Comparison of ENCODE assay signal across 12 cellular contexts in the genomic region with DNA sequence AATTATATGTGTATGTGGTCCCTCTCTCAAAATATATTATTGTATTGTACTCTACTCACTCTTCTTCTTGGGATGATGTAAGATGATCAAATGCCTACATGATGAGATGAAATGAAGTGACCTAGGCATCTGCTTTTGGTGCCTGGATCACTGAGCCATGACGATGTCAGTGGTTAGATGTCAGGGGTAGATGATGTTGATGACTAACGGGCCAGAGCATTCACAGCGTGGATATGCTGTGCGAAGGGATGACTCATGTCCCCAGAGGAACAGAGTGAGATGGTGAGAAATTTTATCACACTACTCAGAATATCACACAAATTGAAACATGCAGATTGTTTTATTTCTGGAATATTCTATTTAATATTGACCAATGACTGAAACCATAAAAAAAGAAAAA.
DNase-seq lines count a peak whose midpoint lies in the region; ATAC-seq and TF ChIP-seq lines count a peak whose summit lies in the region.
"Had no signal": no experiment of that assay in that cellular context is flagged by ENCODE, and none has a peak within 500 bp of the region (broad histone marks: within the 10 kb centered on the region; RNA-seq: fewer than 3 reads in every experiment).

No MANE protein-coding gene starts in this region.

- ATAC-seq in HG03139 (IDR thresholded peaks at IDR 0.05; ENCODE audit: unreplicated experiment) (peak; percentile 81), GM21723 (IDR thresholded peaks at IDR 0.05; ENCODE audit: unreplicated experiment) (no peak), GM19397 (IDR thresholded peaks at IDR 0.05; ENCODE audit: unreplicated experiment) (no peak), aorta (ENCODE audit: low FRiP score) (no peak), GM18505 (IDR thresholded peaks at IDR 0.05; ENCODE audit: unreplicated experiment) (no peak)
- ATAC-seq: right cardiac atrium had no signal

- H3K4me3 ChIP-seq in SJCRH30 (no peak overlapping the region), aorta (ENCODE audit: low read length in 2 of 2) (no peak overlapping the region)
- H3K4me3 ChIP-seq: dorsolateral prefrontal cortex had no signal

- H3K4me1 ChIP-seq in SJCRH30 (peaks cover 12% of the 10 kb centered on the region), aorta (ENCODE audit: control insufficient read depth in 1 of 2, insufficient read depth in 2 of 2, low read length in 2 of 2) (no peaks in the 10 kb centered on the region)

- TF ChIP-seq POLR2A in GM18505 (IDR thresholded peaks at IDR 0.05; ENCODE audit: borderline replicate concordance, extremely low read depth, insufficient read depth, insufficient read length): no peak

- 28 to 31% methylated on average over 4 of the region's 4 CpGs for WGBS in aorta, 2 donors

- H3K27me3 ChIP-seq in SJCRH30 (no peaks in the 10 kb centered on the region), aorta (ENCODE audit: control insufficient read depth in 1 of 2, insufficient read depth in 2 of 2, low read length in 1 of 2) (no peaks in the 10 kb centered on the region)
- H3K27me3 ChIP-seq: dorsolateral prefrontal cortex had no signal

- intact Hi-C loops in aorta (cut with DNase I): no loop called here

- peak overlapping the region; percentile 43 for H3K27ac ChIP-seq in SJCRH30
- H3K27ac ChIP-seq in aorta (ENCODE audit: low read depth in 1 of 2, low read length in 2 of 2): no peak overlapping the region
- H3K27ac ChIP-seq: dorsolateral prefrontal cortex had no signal

- DNase-seq in COLO829 (ENCODE audit: low spot score): peak; percentile 21
- peak; percentile 73 to 80 for DNase-seq in SJCRH30
- peak; percentile 83 for DNase-seq in islet precursor cell
- DNase-seq in aorta: no peak
- DNase-seq: DND-41, immature natural killer cell, right cardiac atrium had no signal

- H3K36me3 ChIP-seq in SJCRH30 (no peaks in the 10 kb centered on the region), aorta (ENCODE audit: control insufficient read depth in 1 of 2, insufficient read depth in 2 of 2, low read length in 1 of 2) (no peaks in the 10 kb centered on the region)

- H3K9me3 ChIP-seq in SJCRH30 (replicated peaks): no peaks in the 10 kb centered on the region
- H3K9me3 ChIP-seq in aorta (ENCODE audit: control insufficient read depth, low read length): no peaks in the 10 kb centered on the region

Comparison
In these comparisons a context has a peak if more than half of its experiments do, and no peak if none do; other contexts are left out.
1. DNase-seq: peak in COLO829 (single experiment), SJCRH30 (2 of 2) and islet precursor cell (single experiment); none in aorta (0 of 2).